9 cellular contexts compared by ENCODE assay signal in the genomic region with DNA sequence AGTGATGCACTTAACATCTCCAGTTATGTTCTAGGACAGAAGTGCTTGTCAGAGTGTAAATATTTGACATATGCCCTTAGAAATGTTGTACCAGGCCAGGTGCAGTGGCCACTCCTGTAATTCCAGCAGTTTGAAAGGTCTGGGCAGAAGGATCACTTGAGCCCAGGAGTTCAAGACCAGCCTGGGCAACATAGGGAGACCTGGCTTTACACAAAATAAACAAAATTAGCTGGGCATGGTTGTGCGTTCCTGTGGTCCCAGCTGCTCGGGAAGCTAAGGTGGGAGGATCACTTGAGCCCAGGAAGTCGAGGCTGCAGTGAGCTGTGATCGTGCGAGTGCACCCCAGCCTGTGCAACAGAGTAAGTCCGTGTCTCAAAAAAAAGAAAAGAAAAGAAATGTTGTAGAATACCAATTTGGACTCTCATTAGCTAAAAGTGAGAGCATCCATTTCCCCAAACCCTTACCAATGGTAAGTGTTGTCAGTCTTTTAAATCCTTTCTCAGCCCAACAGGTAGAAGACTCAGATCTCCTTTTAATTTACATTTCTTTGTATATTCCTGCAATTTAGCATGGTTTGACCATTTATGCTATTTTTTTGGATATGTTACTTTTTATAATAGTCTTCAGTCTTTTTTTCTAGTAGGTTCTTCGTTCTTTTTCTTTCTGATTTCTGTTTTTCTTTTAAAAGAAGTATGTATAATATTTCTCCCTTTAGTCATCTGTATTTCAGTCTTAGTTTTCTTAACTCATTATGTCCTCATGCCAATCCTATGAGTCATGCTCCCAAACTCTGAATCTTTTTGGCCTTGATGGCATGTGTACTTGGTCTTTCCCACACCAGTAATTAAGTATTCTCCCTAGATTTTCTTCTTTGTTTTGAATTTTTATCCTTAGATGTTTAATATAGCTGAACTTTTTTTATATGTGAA.
DNase-seq lines count a peak whose midpoint lies in the region; ATAC-seq and TF ChIP-seq lines count a peak whose summit lies in the region.
"Had no signal": no experiment of that assay in that cellular context is flagged by ENCODE, and none has a peak within 500 bp of the region (broad histone marks: within the 10 kb centered on the region; RNA-seq: fewer than 3 reads in every experiment).

No MANE protein-coding gene starts in this region.

- H3K4me3 ChIP-seq in ACC112 (ENCODE audit: low read depth, low read length) (peak overlapping the region; percentile 70), HUES48 (ENCODE audit: low read depth, low read length) (no peak overlapping the region), left lung (no peak overlapping the region)

- TF ChIP-seq CTCF in MCF 10A (IDR thresholded peaks at IDR 0.05; ENCODE audit: unreplicated experiment) (no peak), left lung (IDR thresholded peaks at IDR 0.05) (no peak)

- CTCF ChIA-PET in MCF 10A (lab: Yijun Ruan, JAX) = interaction anchor here (0.5 to 0.9 kb wide), 3 partner anchors 9 to 403 kb away, joined by 3 to 4 read pairs (median 3); no protein-coding TSS in a partner anchor

- H3K36me3 ChIP-seq in ACC112 (ENCODE audit: insufficient read depth, low read length) (0 out of 2 replicates have a peak, but pooled peaks cover 1% of the 10 kb centered on the region), HUES48 (ENCODE audit: control insufficient read depth, insufficient read depth, low read length) (no peaks in the 10 kb centered on the region; the same call in 1 of the 2 replicates), left lung (peaks cover 0 to 7% of the 10 kb centered on the region in 2 donors)

- no peaks in the 10 kb centered on the region for H3K27me3 ChIP-seq in ACC112 (ENCODE audit: insufficient read depth, low read length)
- no peaks in the 10 kb centered on the region for H3K27me3 ChIP-seq in HUES48 (ENCODE audit: control insufficient read depth, insufficient read depth, low read length)
- no peaks in the 10 kb centered on the region for H3K27me3 ChIP-seq in left lung

- H3K27ac Mint-ChIP-seq in MCF 10A (ENCODE audit: low read depth, unreplicated experiment) = peak overlapping the region; percentile 98

- intact Hi-C loops in MCF 10A (cut with micrococcal nuclease) (no loop called here), left lung (cut with DNase I) (no loop called here)

- H3K4me1 Mint-ChIP-seq in MCF 10A (ENCODE audit: insufficient read depth, unreplicated experiment) = peaks cover 56% of the 10 kb centered on the region

- no peak overlapping the region for H3K9ac ChIP-seq in HUES48 (ENCODE audit: low read depth, low read length)

- peaks cover 8% of the 10 kb centered on the region for H3K79me2 ChIP-seq in ACC112 (ENCODE audit: control insufficient read depth, insufficient read depth, low read length, unreplicated experiment)

- DNase-seq in MCF 10A (ENCODE audit: unreplicated experiment) (peak; percentile 94), left lung (peak in 1 of 2 donors; percentile 51), globus pallidus (ENCODE audit: low spot score) (no peak), substantia nigra (lab: John Stamatoyannopoulos, UW) (no peak)
- no peak for DNase-seq in central memory CD4-positive, alpha-beta T cell
- DNase-seq: NCI-H345 had no signal

- peaks cover 16% of the 10 kb centered on the region for H3K36me3 Mint-ChIP-seq in MCF 10A (ENCODE audit: insufficient read depth, unreplicated experiment)

- H3K27ac ChIP-seq in ACC112 (ENCODE audit: low read depth, low read length) = peak overlapping the region; percentile 97
- H3K27ac ChIP-seq in HUES48 (ENCODE audit: low read depth, low read length) = peak overlapping the region; percentile 77
- peak overlapping the region; percentile 40 to 62 for H3K27ac ChIP-seq in left lung
- no peak overlapping the region for H3K27ac ChIP-seq in substantia nigra (ENCODE audit: low read depth, low read length, poor library complexity, severe bottlenecking)

- no peak overlapping the region for H2AFZ ChIP-seq in ACC112 (ENCODE audit: low read length, unreplicated experiment)

- peaks cover 14% of the 10 kb centered on the region for H3K9me3 Mint-ChIP-seq in MCF 10A (ENCODE audit: unreplicated experiment)

- H3K9me3 ChIP-seq in HUES48 (ENCODE audit: control insufficient read depth, insufficient read depth, low read length) (no peaks in the 10 kb centered on the region), left lung (no peaks in the 10 kb centered on the region)

- POLR2A ChIA-PET in MCF 10A (lab: Yijun Ruan, JAX) = interaction anchor here (0.7 to 5.9 kb wide), 6 partner anchors 11 to 198 kb away, joined by 3 to 44 read pairs (median 4); no protein-coding TSS in a partner anchor

- no peaks in the 10 kb centered on the region for H3K27me3 Mint-ChIP-seq in MCF 10A (ENCODE audit: insufficient read depth, unreplicated experiment)

- BruUV-seq in MCF 10A (replicated peaks; lab: Mats Ljungman, UMichigan) = TSS peak; percentile 62

- peak overlapping the region; percentile 65 for H3K4me3 Mint-ChIP-seq in MCF 10A (ENCODE audit: unreplicated experiment)

- peak; percentile 95 for ATAC-seq in left lung
- no peak for ATAC-seq in GM19467 (IDR thresholded peaks at IDR 0.05; ENCODE audit: unreplicated experiment)

- H3K4me1 ChIP-seq in ACC112 (ENCODE audit: control insufficient read depth, insufficient read depth, low read length, unreplicated experiment) (peaks cover 25% of the 10 kb centered on the region), HUES48 (ENCODE audit: control insufficient read depth, insufficient read depth, low read length) (peaks cover 5% of the 10 kb centered on the region; the same call in 1 of the 2 replicates), left lung (peaks cover 0 to 4% of the 10 kb centered on the region in 2 donors)
